Comparison of ENCODE assay signal across 9 cellular contexts in genomic region chr9:88113156-88114130, GRCh38. TPM values are rescaled to one million over a fixed set of nuclear protein-coding genes. Genes with fewer than 3 reads are reported as not detected.
"Had no signal": no experiment of that assay in that cellular context is flagged by ENCODE, and none has a peak within 500 bp of the region (broad histone marks: within the 10 kb centered on the region; RNA-seq: fewer than 3 reads in every experiment).

No MANE protein-coding gene starts in this region.

RNA-seq across cellular contexts. Expression of gene SPATA31C2, which starts 24.8 kb away (rescaled TPM):
- total RNA-seq: activated CD8-positive, alpha-beta T cell treated with anti-CD3 and anti-CD28 coated beads, Interleukin-2, amount 10 ng/mL, durations not matched to agents 7 days and 5 days; activated naive CD8-positive, alpha-beta T cell treated with anti-CD3 and anti-CD28 coated beads, Interleukin-2, amount 10 ng/mL, durations not matched to agents 7 days and 5 days; adrenal gland; ascending aorta; body of pancreas; MCF 10A; OCI-LY7; RPMI7951; T-helper 17 cell had no signal
- polyA plus RNA-seq: adrenal gland had no signal
